In the genomic region with DNA sequence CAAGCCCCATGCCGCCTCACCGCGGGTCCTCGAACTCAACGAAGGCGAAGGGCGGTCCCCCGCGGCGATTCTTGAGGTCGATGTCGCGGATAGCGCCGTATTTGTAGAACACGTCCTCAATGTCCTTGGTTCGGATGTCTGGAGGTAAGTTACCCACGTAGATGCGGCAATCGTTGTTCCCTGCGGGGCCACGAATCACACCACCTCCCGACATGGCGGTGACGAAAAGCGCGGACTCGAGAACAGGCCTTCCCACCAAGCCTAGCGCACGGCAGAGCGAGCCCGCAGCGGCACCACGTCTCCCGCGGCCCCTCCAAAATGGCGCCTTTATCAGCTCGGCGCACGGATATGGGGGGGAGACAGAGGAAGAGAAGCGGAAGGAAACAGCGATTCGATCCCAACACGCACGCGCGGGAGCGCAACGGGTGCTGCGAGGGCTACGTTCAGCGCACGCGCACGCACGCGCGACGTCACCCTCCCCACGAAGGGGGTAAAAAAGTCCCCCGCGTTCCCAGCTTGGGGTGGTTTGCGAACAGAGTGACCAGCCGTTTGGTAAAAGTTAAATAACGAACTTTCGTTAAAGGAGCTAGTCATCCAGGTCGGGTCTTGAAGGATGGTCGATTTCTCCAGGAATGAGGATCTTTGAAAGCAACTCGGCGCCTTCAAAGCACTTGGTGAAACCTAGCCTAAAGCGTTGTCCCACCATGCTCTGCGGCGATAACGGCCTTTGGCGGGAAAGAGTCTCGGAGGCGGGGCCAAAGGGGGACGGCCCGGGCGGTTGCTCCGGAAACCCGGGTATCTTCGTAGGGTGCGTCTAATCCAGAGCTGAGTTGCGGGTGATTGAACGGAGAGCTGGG, we compare ENCODE assay signal across 8 cellular contexts. TPM values are rescaled to one million over a fixed set of nuclear protein-coding genes. Genes with fewer than 3 reads are reported as not detected.
DNase-seq lines count a peak whose midpoint lies in the region; ATAC-seq and TF ChIP-seq lines count a peak whose summit lies in the region.

A gene with protein sequence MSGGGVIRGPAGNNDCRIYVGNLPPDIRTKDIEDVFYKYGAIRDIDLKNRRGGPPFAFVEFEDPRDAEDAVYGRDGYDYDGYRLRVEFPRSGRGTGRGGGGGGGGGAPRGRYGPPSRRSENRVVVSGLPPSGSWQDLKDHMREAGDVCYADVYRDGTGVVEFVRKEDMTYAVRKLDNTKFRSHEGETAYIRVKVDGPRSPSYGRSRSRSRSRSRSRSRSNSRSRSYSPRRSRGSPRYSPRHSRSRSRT (minus strand): TSS at position 323 of the 857 bp plus-strand sequence. CDS start 109 bp downstream, at position 214.

- H3K9me3 Mint-ChIP-seq in activated B cell treated with CpG ODN at 0.5 μM for 24 hours, result no peaks in the 10 kb centered on the region

- no peak for TF ChIP-seq CTCF in activated B cell treated with CpG ODN at 0.5 μM for 24 hours (IDR thresholded peaks at IDR 0.05)

- peak within 1 kb of the TSS; percentile 100 for H3K4me3 Mint-ChIP-seq in activated B cell treated with CpG ODN at 0.5 μM for 24 hours

- intact Hi-C loops in activated B cell treated with CpG ODN at 0.5 μM for 24 hours (cut with micrococcal nuclease), result loop anchor here (1.0 to 10.0 kb wide), 12 partner anchors 8 to 1174 kb away; partner anchors contain the start of genes AKAP1, C17orf67, MKS1 and MRPS23

- peak; percentile 95 for TF ChIP-seq POLR2A in GM18951 (IDR thresholded peaks at IDR 0.05; ENCODE audit: extremely low read depth, insufficient read depth, insufficient read length)

- peak within 1 kb of the TSS; percentile 94 for H3K27ac ChIP-seq in caudate nucleus (ENCODE audit: low read depth, low read length)

- peaks cover 57% of the 10 kb centered on the region for H3K36me3 Mint-ChIP-seq in activated B cell treated with CpG ODN at 0.5 μM for 24 hours (ENCODE audit: low read depth)

- DNase-seq in AG08395 (ENCODE audit: low spot score), result peak; percentile 99
- peak; percentile 98 for DNase-seq in NCI-H345 (lab: John Stamatoyannopoulos, UW)
- DNase-seq in activated B cell treated with CpG ODN at 0.5 μM for 24 hours, result peak; percentile 95
- peak; percentile 68 to 99 (median 94) for DNase-seq in caudate nucleus (lab: John Stamatoyannopoulos, UW)
- DNase-seq in inferior parietal cortex (ENCODE audit: extremely low spot score), result peak; percentile 99
- DNase-seq in stimulated activated CD4-positive, alpha-beta T cell treated with anti-CD3 and anti-CD28 coated beads, Interleukin-12 subunit alpha, Interleukin-12 subunit beta, amount 100 ng/mL, for 24 hours (ENCODE audit: low read depth in 2 of 2), result peak; percentile 95 to 97

- ATAC-seq in HG03196 (IDR thresholded peaks at IDR 0.05; ENCODE audit: unreplicated experiment) (peak; percentile 91), activated B cell treated with CpG ODN at 0.5 μM for 24 hours (ENCODE audit: low read depth) (peak; percentile 89)

- peak within 1 kb of the TSS; percentile 99 for H3K27ac Mint-ChIP-seq in activated B cell treated with CpG ODN at 0.5 μM for 24 hours

- H3K27me3 Mint-ChIP-seq in activated B cell treated with CpG ODN at 0.5 μM for 24 hours, result peaks cover 3% of the 10 kb centered on the region

- in situ Hi-C loops in GM18951 (cut with MboI; ENCODE audit: low sequenced_read_pairs, unreplicated experiment), result loop anchor here (10.0 kb wide), 1 partner anchor 112 kb away; no protein-coding TSS in a partner anchor

- peaks cover 53% of the 10 kb centered on the region for H3K4me1 Mint-ChIP-seq in activated B cell treated with CpG ODN at 0.5 μM for 24 hours

- POLR2A ChIA-PET in activated B cell treated with CpG ODN at 0.5 μM for 24 hours (lab: Charles Lee), result interaction anchor here (0.7 to 2.9 kb wide), 31 partner anchors 9 to 1148 kb away, joined by 3 to 55 read pairs (median 4); partner anchors contain the start of genes AKAP1, DYNLL2, MRPS23 and PRR11

- CTCF ChIA-PET in activated B cell treated with CpG ODN at 0.5 μM for 24 hours (lab: Charles Lee), result interaction anchor here (0.7 to 2.3 kb wide), 6 partner anchors 9 to 149 kb away, joined by 3 to 16 read pairs (median 4); no protein-coding TSS in a partner anchor

RNA-seq across cellular contexts. Expression of the gene that starts here (rescaled TPM):
- total RNA-seq in activated B cell treated with CpG ODN at 0.5 μM for 24 hours, result 288 and 289 TPM in 2 replicates

Comparison
In these comparisons a context has a peak if more than half of its experiments do, and no peak if none do; other contexts are left out.
1. Peak in every context shown above with its lines: DNase-seq, ATAC-seq and H3K27ac ChIP-seq.